ENCODE assay signal across 12 cellular contexts in genomic region chr7:137873524-137873923, GRCh38. TPM values are rescaled to one million over a fixed set of nuclear protein-coding genes. Genes with fewer than 3 reads are reported as not detected.
A peak's percentile ranks its signal among the peaks of the same experiment; 100 is the strongest.
DNase-seq lines count a peak whose midpoint lies in the region; ATAC-seq and TF ChIP-seq lines count a peak whose summit lies in the region.
"Had no signal": no experiment of that assay in that cellular context is flagged by ENCODE, and none has a peak within 500 bp of the region (broad histone marks: within the 10 kb centered on the region; RNA-seq: fewer than 3 reads in every experiment).

No MANE protein-coding gene starts in this region.

- H3K4me1 ChIP-seq in HAP-1 = peaks cover 19% of the 10 kb centered on the region

- TF ChIP-seq CTCF in GM20000 (IDR thresholded peaks at IDR 0.05; ENCODE audit: extremely low read depth, missing control alignments) = no peak

- no peaks in the 10 kb centered on the region for H3K27me3 ChIP-seq in HAP-1 (ENCODE audit: low read depth)
- H3K27me3 ChIP-seq: dorsolateral prefrontal cortex had no signal

- DNase-seq in activated naive CD4-positive, alpha-beta T cell treated with Interleukin-2 at 50 U/mL for 16 hours = peak; percentile 14
- no peak for DNase-seq in activated naive CD4-positive, alpha-beta T cell treated with anti-CD3 and anti-CD28 coated beads, Interleukin-2, amount 50 U/mL, for 16 hours
- peak; percentile 88 for DNase-seq in LHCN-M2 (ENCODE audit: low read depth)
- DNase-seq in dedifferentiated amniotic fluid mesenchymal stem cell (ENCODE audit: extremely low spot score) = peak; percentile 72
- DNase-seq in stimulated activated naive CD8-positive, alpha-beta T cell treated with anti-CD3 and anti-CD28 coated beads, Interleukin-15, Interleukin-2, amounts not matched to agents 100 U/mL and 50 U/mL, for 24 hours = peak; percentile 52
- DNase-seq in HAP-1 (ENCODE audit: low spot score in 2 of 2) = no peak
- DNase-seq in GM20000 (ENCODE audit: low spot score) = no peak
- DNase-seq: dorsolateral prefrontal cortex, NCI-H1694, PC-3, posterior cingulate gyrus had no signal

- no peaks in the 10 kb centered on the region for H3K9me3 ChIP-seq in HAP-1

- in situ Hi-C loops in HAP-1 (cut with MboI; ENCODE audit: low sequenced_read_pairs) = no loop called here

- peaks cover 9% of the 10 kb centered on the region for H3K36me3 ChIP-seq in HAP-1 (replicated peaks)

- peak; percentile 92 for ATAC-seq in stimulated activated naive CD8-positive, alpha-beta T cell treated with anti-CD3 and anti-CD28 coated beads, Interleukin-15, Interleukin-2, amounts not matched to agents 100 U/mL and 50 U/mL, for 24 hours
- ATAC-seq in GM18498 (IDR thresholded peaks at IDR 0.05; ENCODE audit: unreplicated experiment) = no peak
- ATAC-seq: PC-3 had no signal

- no peak overlapping the region for H3K4me3 ChIP-seq in HAP-1
- H3K4me3 ChIP-seq: dorsolateral prefrontal cortex had no signal

RNA-seq across cellular contexts. Expression of gene DGKI, which starts 26.8 kb away (rescaled TPM):
- total RNA-seq in LHCN-M2 (2014; rRNA removed) = 4.2 and 5.3 TPM in 2 replicates
- 4.4 TPM for polyA plus RNA-seq in LHCN-M2 (2012)
- total RNA-seq: PC-3 had no signal

Comparison
In these comparisons a context has a peak if more than half of its experiments do, and no peak if none do; other contexts are left out.
1. DNase-seq: peak in activated naive CD4-positive, alpha-beta T cell treated with Interleukin-2 at 50 U/mL for 16 hours (single experiment), LHCN-M2 (single experiment), dedifferentiated amniotic fluid mesenchymal stem cell (single experiment) and stimulated activated naive CD8-positive, alpha-beta T cell treated with anti-CD3 and anti-CD28 coated beads, Interleukin-15, Interleukin-2, amounts not matched to agents 100 U/mL and 50 U/mL, for 24 hours (single experiment); none in activated naive CD4-positive, alpha-beta T cell treated with anti-CD3 and anti-CD28 coated beads, Interleukin-2, amount 50 U/mL, for 16 hours (single experiment), HAP-1 (0 of 2) and GM20000 (single experiment).